8 cellular contexts compared by ENCODE assay signal in genomic region chr19:48645652-48646191, GRCh38. TPM values are rescaled to one million over a fixed set of nuclear protein-coding genes. Genes with fewer than 3 reads are reported as not detected.
DNase-seq lines count a peak whose midpoint lies in the region; ATAC-seq and TF ChIP-seq lines count a peak whose summit lies in the region.

CA11 (minus strand) TSS chr19:48646187; CDS start chr19:48645632, 555 bp downstream.

- H3K36me3 ChIP-seq in GM23248 (ENCODE audit: low read depth) (no peaks in the 10 kb centered on the region), cardiac muscle cell (no peaks in the 10 kb centered on the region)

- H3K27ac Mint-ChIP-seq in activated B cell treated with CpG ODN at 0.5 μM for 24 hours, result peak within 1 kb of the TSS; percentile 92

- CTCF ChIA-PET in activated B cell treated with CpG ODN at 0.5 μM for 24 hours (lab: Charles Lee), result interaction anchor here (1.0 to 2.4 kb wide), 12 partner anchors 8 to 469 kb away, joined by 3 to 15 read pairs (median 5); partner anchors contain the start of genes DBP, HSD17B14, LIN7B and RPL18

- intact Hi-C loops in activated B cell treated with CpG ODN at 0.5 μM for 24 hours (cut with micrococcal nuclease) (loop anchor here (1.0 to 2.0 kb wide), 10 partner anchors 7 to 347 kb away; partner anchors contain the start of genes GYS1, RPL18, RUVBL2 and SPHK2), posterior vena cava (cut with DNase I) (loop anchor here in 1 of 2 donors (10.0 kb wide), 1 partner anchor 189 kb away; the partner anchor contains the start of gene HSD17B14)

- H3K4me2 ChIP-seq in GM23248 (ENCODE audit: unreplicated experiment), result peak within 1 kb of the TSS; percentile 96

- H3K4me1 ChIP-seq in GM23248 (ENCODE audit: insufficient read depth), result 0 out of 2 replicates have a peak, but pooled peaks cover 17% of the 10 kb centered on the region
- H3K4me1 ChIP-seq in cardiac muscle cell (ENCODE audit: low read depth), result no peaks in the 10 kb centered on the region

- DNase-seq in GM23248 (peak; percentile 36), activated B cell treated with CpG ODN at 0.5 μM for 24 hours (no peak), cardiac muscle cell (ENCODE audit: low read depth in 1 of 2, low spot score in 1 of 2) (peak in 1 of 2 donors; percentile 41), posterior vena cava (ENCODE audit: low spot score) (peak; percentile 53), GOT3 (lab: John Stamatoyannopoulos, UW) (no peak)
- DNase-seq in stimulated activated CD4-positive, alpha-beta T cell treated with anti-CD3 and anti-CD28 coated beads, Interleukin-2, amount 100 ng/mL, for 48 hours, result no peak

- peak within 1 kb of the TSS; percentile 73 for H3K4me3 ChIP-seq in GM23248
- peak within 1 kb of the TSS; percentile 45 for H3K4me3 ChIP-seq in cardiac muscle cell

- no peaks in the 10 kb centered on the region for H3K27me3 Mint-ChIP-seq in activated B cell treated with CpG ODN at 0.5 μM for 24 hours

- H3F3A ChIP-seq in GM23248 (ENCODE audit: insufficient read depth), result peaks cover 7% of the 10 kb centered on the region; the same call in 1 of the 2 replicates

- H3K27ac ChIP-seq in 22Rv1 (peak within 1 kb of the TSS; percentile 95), GM23248 (no peak within 1 kb of the TSS), cardiac muscle cell (peak within 1 kb of the TSS; percentile 26)

- H3K9me3 Mint-ChIP-seq in activated B cell treated with CpG ODN at 0.5 μM for 24 hours, result no peaks in the 10 kb centered on the region

- 0 to 1% methylated on average over 3 to 9 of the region's 9 CpGs for WGBS in GM23248 (ENCODE audit: low coverage in 1 of 2, low lambda C conversion rate in 2 of 2, missing lambda C conversion rate in 2 of 2), 2 experiments

- in situ Hi-C loops in GM23248 (cut with MboI), result no loop called here

- peak within 1 kb of the TSS; percentile 27 for H3K9ac ChIP-seq in GM23248

- H3K27me3 ChIP-seq in GM23248 (replicated peaks; ENCODE audit: insufficient read depth), result no peaks in the 10 kb centered on the region
- no peaks in the 10 kb centered on the region for H3K27me3 ChIP-seq in cardiac muscle cell

- H4K20me1 ChIP-seq in GM23248 (ENCODE audit: insufficient read depth), result no peaks in the 10 kb centered on the region

- no peaks in the 10 kb centered on the region for H3K9me2 ChIP-seq in GM23248 (ENCODE audit: insufficient read depth)

- H3K9me3 ChIP-seq in GM23248 (ENCODE audit: low read depth) (no peaks in the 10 kb centered on the region), cardiac muscle cell (ENCODE audit: low read depth) (no peaks in the 10 kb centered on the region)

- no peaks in the 10 kb centered on the region for H3K79me2 ChIP-seq in GM23248 (ENCODE audit: insufficient read depth)

- H2AFZ ChIP-seq in GM23248, result peak within 1 kb of the TSS; percentile 93

- no peak for ATAC-seq in activated B cell treated with CpG ODN at 0.5 μM for 24 hours (ENCODE audit: low read depth)
- ATAC-seq in GM21423 (IDR thresholded peaks at IDR 0.05; ENCODE audit: unreplicated experiment), result no peak

- peak within 1 kb of the TSS; percentile 93 for H3K4me3 Mint-ChIP-seq in activated B cell treated with CpG ODN at 0.5 μM for 24 hours

- no peak for TF ChIP-seq CTCF in 22Rv1 (IDR thresholded peaks at IDR 0.05)
- TF ChIP-seq CTCF in activated B cell treated with CpG ODN at 0.5 μM for 24 hours (IDR thresholded peaks at IDR 0.05), result no peak
- TF ChIP-seq CTCF in cardiac muscle cell (IDR thresholded peaks at IDR 0.05; ENCODE audit: low read depth, low read length), result no peak

- peaks cover 2% of the 10 kb centered on the region for H3K36me3 Mint-ChIP-seq in activated B cell treated with CpG ODN at 0.5 μM for 24 hours (ENCODE audit: low read depth)

- POLR2A ChIA-PET in activated B cell treated with CpG ODN at 0.5 μM for 24 hours (lab: Charles Lee), result interaction anchor here (0.6 to 2.7 kb wide), 19 partner anchors 9 to 1262 kb away, joined by 3 to 44 read pairs (median 4); partner anchors contain the start of genes DBP, FTL, HSD17B14 and PPP1R15A

- peaks cover 51% of the 10 kb centered on the region for H3K4me1 Mint-ChIP-seq in activated B cell treated with CpG ODN at 0.5 μM for 24 hours

RNA-seq across cellular contexts. Expression of gene CA11, which starts in this region (rescaled TPM):
- 1.1 and 1.6 TPM in 2 replicates for total RNA-seq in GM23248 (2014; rRNA removed; shearing (Covaris generic))
- 2.7 and 3.5 TPM in 2 replicates for polyA plus RNA-seq in GM23248 (2016; fragmentation: Nextera tagmentation; extraction: Ambion mirVana)
- total RNA-seq in activated B cell treated with CpG ODN at 0.5 μM for 24 hours, result 9.5 and 10.3 TPM in 2 replicates
- total RNA-seq in cardiac muscle cell, result 11.9 and 15.6 TPM in 2 replicates
- 26.3 and 30.7 TPM in 2 replicates for polyA plus RNA-seq in cardiac muscle cell
- total RNA-seq in posterior vena cava, result 1 to 10 TPM; 4.8 to 5.7 TPM

Comparison
In these comparisons a context has a peak if more than half of its experiments do, and no peak if none do; other contexts are left out.
1. DNase-seq: peak in GM23248 (single experiment) and posterior vena cava (single experiment); none in activated B cell treated with CpG ODN at 0.5 μM for 24 hours (single experiment), GOT3 (single experiment) and stimulated activated CD4-positive, alpha-beta T cell treated with anti-CD3 and anti-CD28 coated beads, Interleukin-2, amount 100 ng/mL, for 48 hours (0 of 2).